ENCODE assay signal across 18 cellular contexts in genomic region chr4:103887191-103887590, GRCh38.
"Had no signal": no experiment of that assay in that cellular context is flagged by ENCODE, and none has a peak within 500 bp of the region (broad histone marks: within the 10 kb centered on the region; RNA-seq: fewer than 3 reads in every experiment).

No MANE protein-coding gene starts in this region.

- H3K27me3 ChIP-seq: gastroesophageal sphincter, sigmoid colon, spleen had no signal

- H3K4me1 ChIP-seq: gastroesophageal sphincter, sigmoid colon, spleen had no signal

- H3K36me3 ChIP-seq: gastroesophageal sphincter, sigmoid colon, spleen, thoracic aorta had no signal

- H3K27ac ChIP-seq: coronary artery, gastroesophageal sphincter, sigmoid colon, spleen, thoracic aorta had no signal

- H3K9me3 ChIP-seq: gastroesophageal sphincter, sigmoid colon, spleen, thoracic aorta had no signal

- DNase-seq: activated CD4-positive, alpha-beta T cell treated with anti-CD3 and anti-CD28 coated beads, Interleukin-2, amount 50 U/mL, for 4 hours; activated CD8-positive, alpha-beta memory T cell treated with anti-CD3 and anti-CD28 coated beads for 24 hours; activated CD8-positive, alpha-beta memory T cell treated with anti-CD3 and anti-CD28 coated beads, Interleukin-2, amount 50 U/mL, for 4 hours; activated T-cell treated with anti-CD3 and anti-CD28 coated beads, Interleukin-2, amount 50 U/mL, for 24 hours; aorta; head of caudate nucleus; hypothalamus; midbrain; natural killer cell; retina; sigmoid colon; spleen; stimulated activated CD4-positive, alpha-beta T cell treated with anti-CD3 and anti-CD28 coated beads, Interleukin-4, amount 100 ng/mL, for 24 hours; stimulated activated naive CD4-positive, alpha-beta T cell treated with Interleukin-2 at 50 U/mL for 16 hours; T-cell had no signal

- H3K4me3 ChIP-seq: coronary artery, gastroesophageal sphincter, sigmoid colon, spleen, thoracic aorta had no signal
